Comparison of ENCODE assay signal across 8 cellular contexts in genomic region chr6:37168809-37169457, GRCh38. TPM values are rescaled to one million over a fixed set of nuclear protein-coding genes. Genes with fewer than 3 reads are reported as not detected.
DNase-seq lines count a peak whose midpoint lies in the region; ATAC-seq, FAIRE-seq and TF ChIP-seq lines count a peak whose summit lies in the region.

No MANE protein-coding gene starts in this region.

- intact Hi-C loops in Caco-2 (cut with micrococcal nuclease; ENCODE audit: unreplicated experiment) (loop anchor here (1.0 kb wide), 2 partner anchors 21 to 31 kb away; no protein-coding TSS in a partner anchor), endothelial cell of umbilical vein (cut with micrococcal nuclease) (loop anchor here (1.0 kb wide), 2 partner anchors 32 to 73 kb away; no protein-coding TSS in a partner anchor), transverse colon (cut with DNase I; ENCODE audit: low total_unique reads) (no loop called here)

- no peaks in the 10 kb centered on the region for H3K27me3 ChIP-seq in Caco-2 (replicated peaks; ENCODE audit: control insufficient read depth, insufficient read depth, low read length)
- H3K27me3 ChIP-seq in endothelial cell of umbilical vein (ENCODE audit: control insufficient read depth in 2 of 2, insufficient read depth in 2 of 2, low read length in 2 of 2) = no peaks in the 10 kb centered on the region
- no peaks in the 10 kb centered on the region for H3K27me3 ChIP-seq in muscle layer of colon (ENCODE audit: control insufficient read depth in 1 of 2, insufficient read depth in 2 of 2, low read length in 2 of 2)
- H3K27me3 ChIP-seq in transverse colon = no peaks in the 10 kb centered on the region

- TF ChIP-seq EP300 in Ishikawa (IDR thresholded peaks at IDR 0.05; ENCODE audit: borderline replicate concordance) (no peak), transverse colon (IDR thresholded peaks at IDR 0.05; ENCODE audit: low read depth) (peak; percentile 12)

- no peak for TF ChIP-seq CTCF in Caco-2 (IDR thresholded peaks at IDR 0.05; ENCODE audit: insufficient read depth in 1 of 2, low read depth in 1 of 2, low read length in 1 of 2, severe bottlenecking in 1 of 2, unreplicated experiment in 1 of 2)
- TF ChIP-seq CTCF in WI38 (IDR thresholded peaks at IDR 0.05; ENCODE audit: low read depth, low read length) = no peak
- no peak for TF ChIP-seq CTCF in endothelial cell of umbilical vein (IDR thresholded peaks at IDR 0.05; ENCODE audit: extremely low read depth in 1 of 2, insufficient read depth in 1 of 2, low read depth in 1 of 2, low read length in 2 of 2)
- TF ChIP-seq CTCF in transverse colon (IDR thresholded peaks at IDR 0.05) = no peak

- peaks cover 7% of the 10 kb centered on the region for H3K4me1 Mint-ChIP-seq in Caco-2 (ENCODE audit: low read depth, unreplicated experiment)

- H3K27ac ChIP-seq in endothelial cell of umbilical vein (ENCODE audit: insufficient read depth, low read depth, low read length) (peak overlapping the region; percentile 66), muscle layer of colon (ENCODE audit: low read depth, low read length) (peak overlapping the region; percentile 97), transverse colon (peak overlapping the region; percentile 95 to 98 (median 96))

- no peak for FAIRE-seq in endothelial cell of umbilical vein (lab: Jason Lieb, UNC)

- H3K27ac Mint-ChIP-seq in Caco-2 (ENCODE audit: unreplicated experiment) = peak overlapping the region; percentile 98

- H3K4me1 ChIP-seq in Caco-2 (peaks cover 11% of the 10 kb centered on the region; the same call in 1 of the 2 replicates), endothelial cell of umbilical vein (ENCODE audit: control insufficient read depth, extremely low read depth, insufficient read depth, low read length) (peaks cover 22% of the 10 kb centered on the region), muscle layer of colon (ENCODE audit: insufficient read depth, low read length) (peaks cover 26% of the 10 kb centered on the region), transverse colon (peaks cover 13 to 37% (median 17%) of the 10 kb centered on the region in 4 donors)

- peaks cover 47% of the 10 kb centered on the region for H3K36me3 Mint-ChIP-seq in Caco-2 (ENCODE audit: insufficient read depth, unreplicated experiment)

- CTCF ChIA-PET in Caco-2 (lab: Charles Lee) (interaction anchor here (0.6 to 2.9 kb wide), 9 partner anchors 36 to 271 kb away, joined by 3 to 13 read pairs (median 4); no protein-coding TSS in a partner anchor), endothelial cell of umbilical vein (lab: Charles Lee) (interaction anchor here (0.9 to 6.8 kb wide), 14 partner anchors 10 to 147 kb away, joined by 3 to 399 read pairs (median 4); no protein-coding TSS in a partner anchor)

- no peak for TF ChIP-seq RAD21 in Ishikawa (IDR thresholded peaks at IDR 0.05; ENCODE audit: low read depth)

- H3K9ac ChIP-seq in endothelial cell of umbilical vein (replicated peaks; ENCODE audit: extremely low read depth, insufficient read depth, low read length) = peak overlapping the region; percentile 60
- peak overlapping the region; percentile 83 for H3K9ac ChIP-seq in muscle layer of colon (ENCODE audit: low read length)

- peak overlapping the region; percentile 46 for H3K4me3 ChIP-seq in Caco-2 (ENCODE audit: low read depth, low read length)
- peak overlapping the region; percentile 55 for H3K4me3 ChIP-seq in WI38 (ENCODE audit: low read depth, low read length)
- peak overlapping the region; percentile 34 to 45 (median 41) for H3K4me3 ChIP-seq in endothelial cell of umbilical vein (replicated peaks in 1 of 3; ENCODE audit: insufficient read depth in 1 of 3, low read depth in 1 of 3, low read length in 3 of 3)
- H3K4me3 ChIP-seq in muscle layer of colon (ENCODE audit: low read depth in 1 of 2, low read length in 2 of 2) = peak overlapping the region; percentile 65 to 68
- H3K4me3 ChIP-seq in transverse colon = peak overlapping the region; percentile 36 to 91 (median 50)

- no peaks in the 10 kb centered on the region for H4K20me1 ChIP-seq in endothelial cell of umbilical vein (replicated peaks; ENCODE audit: control insufficient read depth, extremely low read depth, insufficient read depth, low read length)

- H3K9me3 Mint-ChIP-seq in Caco-2 (ENCODE audit: unreplicated experiment) = no peaks in the 10 kb centered on the region

- H3K4me3 Mint-ChIP-seq in Caco-2 (ENCODE audit: unreplicated experiment) = peak overlapping the region; percentile 88

- WGBS in transverse colon (ENCODE audit: low coverage in 1 of 2), 2 donors = 6 to 24% methylated on average over 8 to 24 of the region's 24 CpGs

- POLR2A ChIA-PET in Caco-2 (lab: Charles Lee) (interaction anchor here (0.6 to 3.4 kb wide), 14 partner anchors 8 to 88 kb away, joined by 3 to 20 read pairs (median 5); partner anchors contain the start of gene TBC1D22B), endothelial cell of umbilical vein (lab: Charles Lee) (interaction anchor here (0.6 to 1.2 kb wide), 4 partner anchors 38 to 208 kb away, joined by 3 to 5 read pairs (median 4); no protein-coding TSS in a partner anchor)

- H3K27me3 Mint-ChIP-seq in Caco-2 (ENCODE audit: insufficient read depth, unreplicated experiment) = no peaks in the 10 kb centered on the region

- peak in 1 of 2 experiments; percentile 37 for DNase-seq in Caco-2
- no peak for DNase-seq in endothelial cell of umbilical vein (ENCODE audit: low read depth, low spot score)
- DNase-seq in transverse colon = no peak

- dilution Hi-C loops in endothelial cell of umbilical vein (cut with MboI; ENCODE audit: extremely low pct_ligation_motif_present, low sequenced_read_pairs) = no loop called here

- H3K9me3 ChIP-seq in Caco-2 = no peaks in the 10 kb centered on the region
- no peaks in the 10 kb centered on the region for H3K9me3 ChIP-seq in endothelial cell of umbilical vein (replicated peaks; ENCODE audit: control insufficient read depth, insufficient read depth, low read length)
- no peaks in the 10 kb centered on the region for H3K9me3 ChIP-seq in muscle layer of colon (ENCODE audit: low read length)
- no peaks in the 10 kb centered on the region for H3K9me3 ChIP-seq in transverse colon

- no peak for ATAC-seq in GM19328 (IDR thresholded peaks at IDR 0.05; ENCODE audit: unreplicated experiment)
- ATAC-seq in GM19035 (IDR thresholded peaks at IDR 0.05; ENCODE audit: unreplicated experiment) = no peak

- peak; percentile 30 for TF ChIP-seq POLR2A in endothelial cell of umbilical vein (IDR thresholded peaks at IDR 0.05; ENCODE audit: low read depth, low read length)
- no peak for TF ChIP-seq POLR2A in transverse colon (IDR thresholded peaks at IDR 0.05)

- BruUV-seq in Caco-2 (replicated peaks; lab: Mats Ljungman, UMichigan) = TSS peak; percentile 25
- BruUV-seq in endothelial cell of umbilical vein (replicated peaks; lab: Mats Ljungman, UMichigan) = TSS peak; percentile 84

- in situ Hi-C loops in transverse colon (cut with MboI; ENCODE audit: low pct_ligation_motif_present in 1 of 4, low pct_unique_long_range_greater_than_20kb in 1 of 4, low sequenced_read_pairs in 3 of 4) = no loop called here

- H3K36me3 ChIP-seq in Caco-2 (ENCODE audit: control insufficient read depth, insufficient read depth, low read length) = peaks cover 4% of the 10 kb centered on the region
- H3K36me3 ChIP-seq in endothelial cell of umbilical vein (ENCODE audit: control insufficient read depth in 2 of 2, extremely low read depth in 1 of 2, insufficient read depth in 2 of 2, low read length in 2 of 2) = peaks cover 4 to 9% of the 10 kb centered on the region in 2 experiments
- H3K36me3 ChIP-seq in muscle layer of colon (ENCODE audit: insufficient read depth, low read length) = peaks cover 16% of the 10 kb centered on the region
- H3K36me3 ChIP-seq in transverse colon = peaks cover 0 to 13% (median 7%) of the 10 kb centered on the region in 4 donors

- no peaks in the 10 kb centered on the region for H3K9me1 ChIP-seq in endothelial cell of umbilical vein (replicated peaks; ENCODE audit: control insufficient read depth, extremely low read depth, insufficient read depth, low read length)

- H3K4me2 ChIP-seq in endothelial cell of umbilical vein (ENCODE audit: insufficient read depth, low read length) = peak overlapping the region; percentile 48

- H3K79me2 ChIP-seq in endothelial cell of umbilical vein (ENCODE audit: control insufficient read depth, insufficient read depth, low read length) = peaks cover 2% of the 10 kb centered on the region

- peak overlapping the region; percentile 31 for H2AFZ ChIP-seq in endothelial cell of umbilical vein (ENCODE audit: low read depth, low read length)

TF ChIP-seq in Ishikawa, 13 proteins besides CTCF, POLR2A, EP300 and RAD21:
- TF ChIP-seq CEBPB (IDR thresholded peaks at IDR 0.05) = no peak
- TF ChIP-seq TCF12 (IDR thresholded peaks at IDR 0.05; ENCODE audit: low read depth) = no peak
- TF ChIP-seq NFIC (IDR thresholded peaks at IDR 0.05) = no peak
- peak; percentile 47; the same call in 1 of the 2 replicates for TF ChIP-seq ZBTB7A (IDR thresholded peaks at IDR 0.05; ENCODE audit: low read depth)
- TF ChIP-seq TEAD4 (IDR thresholded peaks at IDR 0.05) = no peak

TF ChIP-seq in endothelial cell of umbilical vein, 7 proteins besides CTCF, POLR2A, EP300 and RAD21:
- TF ChIP-seq JUN (IDR thresholded peaks at IDR 0.05; ENCODE audit: borderline replicate concordance, insufficient read depth, insufficient read length, low read depth) (no peak), GATA2 (IDR thresholded peaks at IDR 0.05; ENCODE audit: insufficient read depth, insufficient read length, low read depth, low read length) (no peak), POLR2AphosphoS5 (IDR thresholded peaks at IDR 0.05; ENCODE audit: insufficient read depth, low read depth, low read length) (no peak), FOS (IDR thresholded peaks at IDR 0.05; ENCODE audit: borderline replicate concordance, insufficient read depth, low read length) (peak; percentile 72), MAX (IDR thresholded peaks at IDR 0.05; ENCODE audit: insufficient read depth, insufficient read length) (no peak)

RNA-seq across cellular contexts. Expression of gene PIM1, which starts 1.0 kb away (rescaled TPM):
- total RNA-seq in Caco-2 (2022) = 43.8 and 48.3 TPM in 2 replicates
- 10.5 and 11.3 TPM in 2 replicates for total RNA-seq in endothelial cell of umbilical vein
- polyA plus RNA-seq in endothelial cell of umbilical vein = 6.8 and 9.2 TPM in 2 replicates
- 11.7 and 12.2 TPM in 2 replicates for polyA plus RNA-seq in endothelial cell of umbilical vein (2011; cell fraction: cytosol; rRNA removed)
- 36.2 and 36.8 TPM in 2 replicates for polyA plus RNA-seq in endothelial cell of umbilical vein (2011; cell fraction: nucleus; rRNA removed)
- 6.0 and 8.1 TPM in 2 replicates for polyA plus RNA-seq in endothelial cell of umbilical vein (2012)
- 11.5 and 17.4 TPM in 2 replicates for polyA minus RNA-seq in endothelial cell of umbilical vein
- polyA minus RNA-seq in endothelial cell of umbilical vein (2011; cell fraction: cytosol; rRNA and poly(A)+ RNA removed) = 16.5 TPM
- 11.0 and 12.8 TPM in 2 replicates for polyA minus RNA-seq in endothelial cell of umbilical vein (2011; cell fraction: nucleus; rRNA and poly(A)+ RNA removed)
- total RNA-seq in transverse colon = 100 to 1,000 TPM in 1 of 4 donors, 10 to 100 TPM in 2, 1 to 10 TPM in 1; 6.8 to 102 (median 24.0) TPM
